In genomic region chr10:102654566-102654965, GRCh38 we compare ENCODE assay signal across 23 cellular contexts. TPM values are rescaled to one million over a fixed set of nuclear protein-coding genes. Genes with fewer than 3 reads are reported as not detected.
DNase-seq lines count a peak whose midpoint lies in the region; ATAC-seq and TF ChIP-seq lines count a peak whose summit lies in the region.
"Had no signal": no experiment of that assay in that cellular context is flagged by ENCODE, and none has a peak within 500 bp of the region (broad histone marks: within the 10 kb centered on the region; RNA-seq: fewer than 3 reads in every experiment).

No MANE protein-coding gene starts in this region.

- no peak overlapping the region for H3K4me3 Mint-ChIP-seq in activated naive CD4-positive, alpha-beta T cell treated with anti-CD3 and anti-CD28 coated beads, Interleukin-2, amount 10 ng/mL, durations not matched to agents 7 days and 5 days
- H3K4me3 Mint-ChIP-seq: memory B cell had no signal

- H3K4me3 ChIP-seq in right cardiac atrium (ENCODE audit: low read length) = no peak overlapping the region
- H3K4me3 ChIP-seq in psoas muscle = no peak overlapping the region
- H3K4me3 ChIP-seq: BLaER1, GM23248 had no signal

- 72% methylated on average over 7 of the region's 7 CpGs for WGBS in right cardiac atrium
- 70 to 73% (median 71%) methylated on average over 7 of the region's 7 CpGs for WGBS in psoas muscle, 3 donors

- H3K27me3 Mint-ChIP-seq in activated naive CD4-positive, alpha-beta T cell treated with anti-CD3 and anti-CD28 coated beads, Interleukin-2, amount 10 ng/mL, durations not matched to agents 7 days and 5 days = no peaks in the 10 kb centered on the region
- H3K27me3 Mint-ChIP-seq: memory B cell had no signal

- peaks cover 64% of the 10 kb centered on the region for H3K4me1 Mint-ChIP-seq in activated naive CD4-positive, alpha-beta T cell treated with anti-CD3 and anti-CD28 coated beads, Interleukin-2, amount 10 ng/mL, durations not matched to agents 7 days and 5 days

- H3K36me3 Mint-ChIP-seq in activated naive CD4-positive, alpha-beta T cell treated with anti-CD3 and anti-CD28 coated beads, Interleukin-2, amount 10 ng/mL, durations not matched to agents 7 days and 5 days = peaks cover 50% of the 10 kb centered on the region

- TF ChIP-seq CTCF in VCaP (conservative IDR thresholded peaks at IDR 0.05) = no peak
- no peak for TF ChIP-seq CTCF in psoas muscle (IDR thresholded peaks at IDR 0.05)

- H3K27me3 ChIP-seq in right cardiac atrium (ENCODE audit: control insufficient read depth, insufficient read depth) = no peaks in the 10 kb centered on the region
- no peaks in the 10 kb centered on the region for H3K27me3 ChIP-seq in psoas muscle (ENCODE audit: insufficient read depth in 3 of 3, low read length in 2 of 3)
- H3K27me3 ChIP-seq: BLaER1 had no signal

- H3K9me3 ChIP-seq in right cardiac atrium (ENCODE audit: control insufficient read depth, low read length) = no peaks in the 10 kb centered on the region
- H3K9me3 ChIP-seq in psoas muscle = no peaks in the 10 kb centered on the region
- H3K9me3 ChIP-seq: BLaER1 had no signal

- H3K4me1 ChIP-seq in right cardiac atrium (ENCODE audit: control insufficient read depth, insufficient read depth, low read length) (peaks cover 18% of the 10 kb centered on the region), psoas muscle (peaks cover 21% of the 10 kb centered on the region)

- ATAC-seq in right cardiac atrium = no peak
- no peak for ATAC-seq in psoas muscle
- no peak for ATAC-seq in HG02610 (IDR thresholded peaks at IDR 0.05; ENCODE audit: unreplicated experiment)
- no peak for ATAC-seq in HG02981 (IDR thresholded peaks at IDR 0.05; ENCODE audit: unreplicated experiment)

- CTCF ChIA-PET in activated naive CD4-positive, alpha-beta T cell treated with anti-CD3 and anti-CD28 coated beads, Interleukin-2, amount 10 ng/mL, durations not matched to agents 7 days and 5 days (lab: Charles Lee) = interaction anchor here (1.6 kb wide), 1 partner anchor 10 kb away, joined by 4 read pairs; the partner anchor contains the start of gene TRIM8

- H3K9me3 Mint-ChIP-seq in activated naive CD4-positive, alpha-beta T cell treated with anti-CD3 and anti-CD28 coated beads, Interleukin-2, amount 10 ng/mL, durations not matched to agents 7 days and 5 days = no peaks in the 10 kb centered on the region
- H3K9me3 Mint-ChIP-seq: memory B cell had no signal

- peak overlapping the region; percentile 68 for H3K27ac Mint-ChIP-seq in activated naive CD4-positive, alpha-beta T cell treated with anti-CD3 and anti-CD28 coated beads, Interleukin-2, amount 10 ng/mL, durations not matched to agents 7 days and 5 days

- intact Hi-C loops in right cardiac atrium (cut with DNase I) = no loop called here
- intact Hi-C loops in psoas muscle (cut with DNase I) = no loop called here

- H3K36me3 ChIP-seq in psoas muscle (ENCODE audit: insufficient read depth in 1 of 2, low read depth in 1 of 2) = peaks cover 0 to 79% of the 10 kb centered on the region in 2 donors

- peak overlapping the region; percentile 88; the same call in 1 of the 2 replicates for H3K27ac ChIP-seq in VCaP
- no peak overlapping the region for H3K27ac ChIP-seq in right cardiac atrium (ENCODE audit: low read length)
- H3K27ac ChIP-seq in psoas muscle = no peak overlapping the region
- H3K27ac ChIP-seq: GM23248 had no signal

- no peak for DNase-seq in activated naive CD4-positive, alpha-beta T cell treated with anti-CD3 and anti-CD28 coated beads, Interleukin-2, amount 10 ng/mL, durations not matched to agents 7 days and 5 days
- DNase-seq in activated naive CD4-positive, alpha-beta T cell treated with anti-CD3 and anti-CD28 coated beads, Interleukin-2, amount 50 U/mL, for 16 hours = no peak
- peak; percentile 11 to 31 (median 13) for DNase-seq in right cardiac atrium
- peak; percentile 9 to 43 for DNase-seq in psoas muscle
- DNase-seq in pons (ENCODE audit: low spot score) = no peak
- DNase-seq: activated CD4-positive, alpha-beta T cell treated with anti-CD3 and anti-CD28 coated beads for 4 hours; activated naive CD4-positive, alpha-beta T cell; Calu3; erythroblast; foreskin melanocyte; GM23248; hypothalamus; islet precursor cell; MV-4-11; NCI-H187 treated with DMSO at 0.1 percent for 48 hours; NCI-H2227 treated with DMSO at 0.1 percent for 48 hours; SHP77 treated with DMSO at 0.1 percent for 48 hours; stimulated activated CD8-positive, alpha-beta memory T cell treated with anti-CD3 and anti-CD28 coated beads, Interleukin-4, amount 100 ng/mL, for 48 hours had no signal

RNA-seq across cellular contexts. Expression of gene TRIM8, which starts 10.3 kb away (rescaled TPM):
- total RNA-seq in right cardiac atrium = 100 to 1,000 TPM; 104 to 120 (median 109) TPM
- polyA plus RNA-seq in right cardiac atrium = 71.4 TPM
- total RNA-seq in psoas muscle = 100 to 1,000 TPM in 3 of 4 donors, 10 to 100 TPM in 1; 97.2 to 166 (median 111) TPM
- polyA plus RNA-seq in psoas muscle = 10 to 100 TPM; 57.6 to 72.4 (median 72.3) TPM

RNA-seq across cellular contexts. Expression of gene ARL3, which starts 59.6 kb away (rescaled TPM):
- total RNA-seq in right cardiac atrium = 10 to 100 TPM; 13.0 to 18.3 (median 14.9) TPM
- 16.3 TPM for polyA plus RNA-seq in right cardiac atrium
- 1 to 10 TPM; 2.8 to 5.3 (median 3.3) TPM for total RNA-seq in psoas muscle
- polyA plus RNA-seq in psoas muscle = 1 to 10 TPM; 3.4 to 6.5 (median 4.9) TPM

RNA-seq across cellular contexts. Expression of gene SFXN2, which starts 59.9 kb away (rescaled TPM):
- total RNA-seq in right cardiac atrium (1 to 10 TPM; 1.8 to 4.8 (median 2.4) TPM), psoas muscle (1 to 10 TPM; 1.2 to 3.2 (median 2.0) TPM)
- polyA plus RNA-seq in right cardiac atrium (1.8 TPM), psoas muscle (1 to 10 TPM in 2 of 3 donors, under 1 TPM in 1; 0.45 to 1.7 (median 1.5) TPM)

Comparison
In these comparisons a context has a peak if more than half of its experiments do, and no peak if none do; other contexts are left out.
1. DNase-seq: peak in right cardiac atrium (3 of 3) and psoas muscle (2 of 2); none in activated naive CD4-positive, alpha-beta T cell treated with anti-CD3 and anti-CD28 coated beads, Interleukin-2, amount 10 ng/mL, durations not matched to agents 7 days and 5 days (single experiment), activated naive CD4-positive, alpha-beta T cell treated with anti-CD3 and anti-CD28 coated beads, Interleukin-2, amount 50 U/mL, for 16 hours (single experiment) and pons (single experiment).